15 cellular contexts compared by ENCODE assay signal in the genomic region with DNA sequence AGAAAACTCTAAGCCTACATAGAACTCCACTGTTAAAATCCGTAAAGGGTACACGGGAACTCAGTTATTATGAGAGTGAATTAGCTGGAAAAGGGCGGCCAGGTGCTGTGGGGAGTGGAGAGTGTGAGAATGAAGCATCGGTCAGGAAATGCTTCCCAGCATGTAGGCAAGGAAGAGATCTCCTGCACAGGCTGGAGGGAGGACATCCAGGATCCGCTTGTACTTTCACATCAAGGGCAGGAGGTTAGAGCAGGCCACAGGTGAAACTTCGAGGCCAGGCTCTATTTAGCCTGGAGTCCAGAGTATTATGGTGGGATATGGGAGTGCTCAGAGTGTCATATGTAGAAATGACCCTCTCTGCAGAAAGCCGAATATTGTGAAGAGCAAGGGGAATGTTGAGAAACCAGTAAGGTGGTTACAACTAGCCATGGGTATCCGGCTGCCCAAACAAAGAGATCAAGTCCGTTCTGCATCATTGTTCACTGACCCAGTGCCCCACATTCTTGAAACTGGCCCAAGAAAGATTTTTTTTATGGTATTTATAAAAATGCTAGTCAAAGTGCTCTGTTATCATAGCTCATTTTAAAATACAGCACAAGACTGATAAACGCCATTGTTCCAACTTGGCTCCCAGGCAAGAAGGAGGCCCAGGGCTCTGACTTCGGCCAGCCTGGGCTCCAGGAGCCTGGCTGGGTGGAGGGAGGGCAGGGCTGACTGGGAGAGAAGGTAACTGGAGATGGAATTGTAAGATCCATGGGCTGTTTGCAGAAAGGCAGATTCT.
DNase-seq lines count a peak whose midpoint lies in the region; ATAC-seq, FAIRE-seq and TF ChIP-seq lines count a peak whose summit lies in the region.
"Had no signal": no experiment of that assay in that cellular context is flagged by ENCODE, and none has a peak within 500 bp of the region (broad histone marks: within the 10 kb centered on the region; RNA-seq: fewer than 3 reads in every experiment).

No MANE protein-coding gene starts in this region.

- no peak for FAIRE-seq in GM19239 (lab: Jason Lieb, UNC)

- no peaks in the 10 kb centered on the region for H3K36me3 ChIP-seq in ACC112 (ENCODE audit: insufficient read depth, low read length)
- H3K36me3 ChIP-seq in Karpas-422 (ENCODE audit: insufficient read depth, low read length): no peaks in the 10 kb centered on the region
- H3K36me3 ChIP-seq: heart right ventricle, ovary had no signal

- no peak for DNase-seq in Karpas-422
- peak; percentile 60 to 96 for DNase-seq in cardiac fibroblast (ENCODE audit: low read depth in 2 of 2)
- peak; percentile 40 to 47 for DNase-seq in lung microvascular endothelial cell (ENCODE audit: low read depth in 2 of 2)
- no peak for DNase-seq in GM19239 (ENCODE audit: insufficient read length, low spot score)
- DNase-seq in stimulated activated CD8-positive, alpha-beta memory T cell treated with anti-CD3 and anti-CD28 coated beads, Interleukin-4, amount 100 ng/mL, for 48 hours: no peak
- DNase-seq: activated T-cell treated with anti-CD3 and anti-CD28 coated beads, Interleukin-2, amount 50 U/mL, for 24 hours; heart right ventricle; MM.1S; ovary; stimulated activated CD4-positive, alpha-beta T cell treated with anti-CD3 and anti-CD28 coated beads, Interleukin-1b, Interleukin-23, amount 100 ng/mL, for 48 hours; SW 1271 had no signal

- H2AFZ ChIP-seq in ACC112 (ENCODE audit: low read length, unreplicated experiment): peak overlapping the region; percentile 45
- H2AFZ ChIP-seq in Karpas-422 (ENCODE audit: low read length): peak overlapping the region; percentile 37; the same call in 1 of the 2 replicates

- H3K9ac ChIP-seq in Karpas-422 (ENCODE audit: low read length): no peak overlapping the region

- TF ChIP-seq CTCF in cardiac fibroblast (IDR thresholded peaks at IDR 0.05; ENCODE audit: low read depth, low read length): no peak

- no peaks in the 10 kb centered on the region for H4K20me1 ChIP-seq in Karpas-422 (ENCODE audit: insufficient read depth, low read depth, low read length)

- ATAC-seq in GM18868 (IDR thresholded peaks at IDR 0.05; ENCODE audit: unreplicated experiment) (no peak), HG03095 (IDR thresholded peaks at IDR 0.05; ENCODE audit: unreplicated experiment) (no peak)
- ATAC-seq: activated CD4-positive, CD25-positive, alpha-beta regulatory T cell treated with anti-CD3 and anti-CD28 coated beads, Interleukin-2, amount 50 U/mL, for 24 hours had no signal

- H3K4me3 ChIP-seq in ACC112 (ENCODE audit: low read depth, low read length): peak overlapping the region; percentile 46
- H3K4me3 ChIP-seq in Karpas-422 (ENCODE audit: low read length): no peak overlapping the region
- no peak overlapping the region for H3K4me3 ChIP-seq in cardiac fibroblast (replicated peaks in 1 of 2; ENCODE audit: low read depth in 2 of 2, low read length in 2 of 2)
- H3K4me3 ChIP-seq: heart right ventricle, ovary had no signal

- H3K27ac ChIP-seq in ACC112 (ENCODE audit: low read depth, low read length) (peak overlapping the region; percentile 83), Karpas-422 (ENCODE audit: low read length) (no peak overlapping the region)
- H3K27ac ChIP-seq: ovary had no signal

- H3K4me2 ChIP-seq in Karpas-422 (ENCODE audit: low read depth, low read length, poor library complexity, severe bottlenecking): no peak overlapping the region

- peaks cover 79% of the 10 kb centered on the region for H3K4me1 ChIP-seq in ACC112 (ENCODE audit: control insufficient read depth, insufficient read depth, low read length, unreplicated experiment)
- no peaks in the 10 kb centered on the region for H3K4me1 ChIP-seq in Karpas-422 (ENCODE audit: low read length)

- H3K27me3 ChIP-seq in ACC112 (ENCODE audit: insufficient read depth, low read length): no peaks in the 10 kb centered on the region
- H3K27me3 ChIP-seq in Karpas-422 (ENCODE audit: low read length): no peaks in the 10 kb centered on the region
- H3K27me3 ChIP-seq: heart right ventricle, ovary had no signal

- H3K9me3 ChIP-seq in Karpas-422 (ENCODE audit: low read length): no peaks in the 10 kb centered on the region
- H3K9me3 ChIP-seq: heart right ventricle, ovary had no signal

- no peaks in the 10 kb centered on the region for H3K9me2 ChIP-seq in Karpas-422 (replicated peaks; ENCODE audit: insufficient read depth, low read length)

- H3K79me2 ChIP-seq in ACC112 (ENCODE audit: control insufficient read depth, insufficient read depth, low read length, unreplicated experiment) (peaks cover 31% of the 10 kb centered on the region), Karpas-422 (ENCODE audit: low read length) (no peaks in the 10 kb centered on the region)

Comparison
In these comparisons a context has a peak if more than half of its experiments do, and no peak if none do; other contexts are left out.
1. DNase-seq: peak in cardiac fibroblast (2 of 2) and lung microvascular endothelial cell (2 of 2); none in Karpas-422 (single experiment), GM19239 (single experiment) and stimulated activated CD8-positive, alpha-beta memory T cell treated with anti-CD3 and anti-CD28 coated beads, Interleukin-4, amount 100 ng/mL, for 48 hours (single experiment).